Comparison of ENCODE assay signal across 8 cellular contexts in the genomic region with DNA sequence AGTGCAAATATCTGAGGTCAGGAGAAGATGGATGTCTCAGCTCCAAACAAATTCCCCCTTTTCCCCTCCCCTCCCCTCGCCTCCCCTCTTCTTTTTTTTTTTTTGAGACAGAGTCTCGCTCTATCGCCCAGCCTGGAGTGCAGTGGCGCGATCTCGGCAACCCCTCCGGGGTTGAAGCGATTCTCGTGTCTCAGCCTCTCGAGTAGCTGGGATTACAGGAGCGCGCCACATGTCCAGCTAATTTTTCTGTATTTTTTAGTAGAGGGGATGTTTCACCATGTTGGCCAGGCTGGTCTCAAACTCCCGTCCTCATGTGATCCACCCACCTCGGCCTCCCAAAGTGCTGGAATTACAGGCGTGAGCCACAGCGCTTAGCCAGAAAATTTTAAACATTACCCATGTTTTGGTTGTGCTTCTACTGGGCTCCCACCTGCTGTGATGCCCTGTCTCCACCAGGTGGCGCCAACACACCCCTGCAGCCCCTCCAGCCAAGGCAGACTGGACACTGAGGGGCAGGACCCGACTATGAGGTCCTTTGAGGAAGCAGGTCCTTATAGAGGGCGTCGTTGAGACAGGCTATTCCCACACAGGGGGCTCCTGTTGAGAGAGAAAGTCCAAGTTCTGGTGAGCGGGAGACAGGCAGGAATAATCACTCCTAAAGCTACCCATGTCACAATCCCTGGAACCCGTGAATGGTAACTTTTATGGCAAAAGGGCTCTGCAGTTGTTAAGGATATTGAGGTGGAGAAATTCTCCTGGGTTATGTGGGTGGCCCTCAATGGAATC. TPM values are rescaled to one million over a fixed set of nuclear protein-coding genes. Genes with fewer than 3 reads are reported as not detected.
DNase-seq lines count a peak whose midpoint lies in the region; ATAC-seq and TF ChIP-seq lines count a peak whose summit lies in the region.

No MANE protein-coding gene starts in this region.

- no peaks in the 10 kb centered on the region for H3K36me3 Mint-ChIP-seq in CD4-positive, alpha-beta T cell (ENCODE audit: low read depth)
- no peaks in the 10 kb centered on the region for H3K36me3 Mint-ChIP-seq in activated CD4-positive, alpha-beta memory T cell treated with anti-CD3 and anti-CD28 coated beads for 36 hours

- peak; percentile 93 for ATAC-seq in CD4-positive, alpha-beta T cell (ENCODE audit: poor library complexity)
- ATAC-seq in HCT116 (peak; percentile 98), lower lobe of right lung (peak; percentile 94 to 95), HG02884 (IDR thresholded peaks at IDR 0.05; ENCODE audit: unreplicated experiment) (no peak)

- peak; percentile 45 to 76 (median 60) for DNase-seq in CD4-positive, alpha-beta T cell
- DNase-seq in HCT116 (ENCODE audit: low read depth, low spot score) (peak; percentile 56), NCI-H748 (lab: John Stamatoyannopoulos, UW; ENCODE audit: unreplicated experiment) (peak; percentile 82), lower lobe of right lung (peak; percentile 81)
- DNase-seq in activated CD4-positive, alpha-beta memory T cell treated with anti-CD3 and anti-CD28 coated beads for 36 hours = peak; percentile 84
- DNase-seq in stimulated activated CD8-positive, alpha-beta memory T cell treated with anti-CD3 and anti-CD28 coated beads, Interleukin-15, amount 100 ng/mL, for 24 hours (ENCODE audit: low read depth) = peak; percentile 57

- H2AFZ ChIP-seq in HCT116 (ENCODE audit: low read depth, low read length, poor library complexity, severe bottlenecking) = peak overlapping the region; percentile 74

- no peak overlapping the region for H3K27ac ChIP-seq in CD4-positive, alpha-beta T cell (ENCODE audit: low read depth, low read length)
- no peak overlapping the region for H3K27ac ChIP-seq in HCT116 (ENCODE audit: low read depth, low read length)
- no peak overlapping the region for H3K27ac ChIP-seq in ectodermal cell (ENCODE audit: insufficient read depth, low read depth, low read length, poor library complexity, severe bottlenecking)
- no peak overlapping the region for H3K27ac ChIP-seq in lower lobe of right lung

- peaks cover 4% of the 10 kb centered on the region for H3K27me3 ChIP-seq in CD4-positive, alpha-beta T cell (ENCODE audit: control insufficient read depth, insufficient read depth, low read length)
- H3K27me3 ChIP-seq in HCT116 (ENCODE audit: insufficient read depth, low read length) (no peaks in the 10 kb centered on the region), ectodermal cell (ENCODE audit: control insufficient read depth, insufficient read depth, low read length, poor library complexity, severe bottlenecking) (peaks cover 31% of the 10 kb centered on the region), lower lobe of right lung (ENCODE audit: low read depth) (no peaks in the 10 kb centered on the region)

- CTCF ChIA-PET in CD4-positive, alpha-beta T cell (lab: Charles Lee) = interaction anchor here (0.6 to 3.7 kb wide), 22 partner anchors 8 to 1886 kb away, joined by 3 to 39 read pairs (median 3); a partner anchor contains a TSS
- CTCF ChIA-PET in HCT116 (lab: Charles Lee) = interaction anchor here (0.6 to 4.7 kb wide), 15 partner anchors 10 to 326 kb away, joined by 3 to 63 read pairs (median 5); a partner anchor contains a TSS
- CTCF ChIA-PET in activated CD4-positive, alpha-beta memory T cell treated with anti-CD3 and anti-CD28 coated beads for 36 hours (lab: Charles Lee) = interaction anchor here (0.6 to 8.4 kb wide), 41 partner anchors 9 to 1101 kb away, joined by 3 to 281 read pairs (median 5); a partner anchor contains a TSS

- no peaks in the 10 kb centered on the region for H3K36me3 ChIP-seq in HCT116 (ENCODE audit: control insufficient read depth in 1 of 2, insufficient read depth in 2 of 2, low read length in 2 of 2)
- H3K36me3 ChIP-seq in ectodermal cell (ENCODE audit: control insufficient read depth, insufficient read depth, low read length) = no peaks in the 10 kb centered on the region
- no peaks in the 10 kb centered on the region for H3K36me3 ChIP-seq in lower lobe of right lung

- H3K9me3 ChIP-seq in CD4-positive, alpha-beta T cell (ENCODE audit: control insufficient read depth, low read length) = no peaks in the 10 kb centered on the region
- no peaks in the 10 kb centered on the region for H3K9me3 ChIP-seq in HCT116 (ENCODE audit: control insufficient read depth in 1 of 2, insufficient read depth in 1 of 2, low read depth in 1 of 2, low read length in 2 of 2)
- H3K9me3 ChIP-seq in ectodermal cell (ENCODE audit: control insufficient read depth, low read length) = no peaks in the 10 kb centered on the region
- no peaks in the 10 kb centered on the region for H3K9me3 ChIP-seq in lower lobe of right lung

- peak overlapping the region; percentile 78 for H3K4me2 ChIP-seq in HCT116 (ENCODE audit: low read length)

- WGBS in ectodermal cell, 2 experiments = 13 to 15% methylated on average over 21 to 22 of the region's 22 CpGs

- H3K79me2 ChIP-seq in HCT116 (ENCODE audit: insufficient read depth, low read length) = no peaks in the 10 kb centered on the region

- no peaks in the 10 kb centered on the region for H4K20me1 ChIP-seq in HCT116 (ENCODE audit: insufficient read depth)

- RAD21 ChIA-PET in HCT116 (lab: Charles Lee; ENCODE audit: low non-redundant PET in 1 of 2, low total read pairs in 2 of 2, uncharacterized antibody in 2 of 2, unreplicated experiment in 2 of 2) = interaction anchor here (0.6 to 1.8 kb wide), 6 partner anchors 10 to 323 kb away, joined by 3 to 8 read pairs (median 4); a partner anchor contains a TSS

- H3K4me3 ChIP-seq in HCT116 (replicated peaks in 1 of 2; ENCODE audit: low read depth in 1 of 2, low read length in 2 of 2) (peak overlapping the region; percentile 12 to 50), ectodermal cell (ENCODE audit: insufficient read depth, low read depth, low read length) (peak overlapping the region; percentile 16), lower lobe of right lung (peak overlapping the region; percentile 37)

- peaks cover 23% of the 10 kb centered on the region for H3K27me3 Mint-ChIP-seq in CD4-positive, alpha-beta T cell
- peaks cover 9% of the 10 kb centered on the region for H3K27me3 Mint-ChIP-seq in activated CD4-positive, alpha-beta memory T cell treated with anti-CD3 and anti-CD28 coated beads for 36 hours

- H3K4me1 ChIP-seq in HCT116 (ENCODE audit: control insufficient read depth in 1 of 2, insufficient read depth in 2 of 2, low read length in 2 of 2) = peaks cover 0 to 10% of the 10 kb centered on the region in 2 experiments; a peak in 2 of 4 replicates
- no peaks in the 10 kb centered on the region for H3K4me1 ChIP-seq in ectodermal cell (ENCODE audit: control insufficient read depth, insufficient read depth, low read length)
- H3K4me1 ChIP-seq in lower lobe of right lung = peaks cover 23% of the 10 kb centered on the region

- H3K4me1 Mint-ChIP-seq in CD4-positive, alpha-beta T cell (ENCODE audit: low read depth) = no peaks in the 10 kb centered on the region
- H3K4me1 Mint-ChIP-seq in activated CD4-positive, alpha-beta memory T cell treated with anti-CD3 and anti-CD28 coated beads for 36 hours (ENCODE audit: low read depth) = peaks cover 7% of the 10 kb centered on the region

- H3K9ac ChIP-seq in HCT116 (ENCODE audit: low read length) = peak overlapping the region; percentile 46; the same call in 1 of the 2 replicates

- H3K9me2 ChIP-seq in HCT116 (ENCODE audit: insufficient read depth) = no peaks in the 10 kb centered on the region

- BruUV-seq in HCT116 (replicated peaks; lab: Mats Ljungman, UMichigan) = no TSS peak

- H3K9me3 Mint-ChIP-seq in CD4-positive, alpha-beta T cell = no peaks in the 10 kb centered on the region
- H3K9me3 Mint-ChIP-seq in activated CD4-positive, alpha-beta memory T cell treated with anti-CD3 and anti-CD28 coated beads for 36 hours = no peaks in the 10 kb centered on the region

- TF ChIP-seq POLR2A in HCT116 (IDR thresholded peaks at IDR 0.05; ENCODE audit: borderline replicate concordance, extremely low read depth, insufficient read depth, insufficient read length) = no peak

- TF ChIP-seq CTCF in CD4-positive, alpha-beta T cell (IDR thresholded peaks at IDR 0.05) = peak; percentile 98
- peak; percentile 96 to 99 (median 97) for TF ChIP-seq CTCF in HCT116 (IDR thresholded peaks at IDR 0.05 in 2 of 3, conservative IDR thresholded peaks at IDR 0.05 in 1 of 3; ENCODE audit: borderline replicate concordance in 1 of 3, insufficient read depth in 1 of 3, low read depth in 2 of 3, low read length in 2 of 3)
- peak; percentile 99 for TF ChIP-seq CTCF in lower lobe of right lung (IDR thresholded peaks at IDR 0.05)

- H3K4me3 Mint-ChIP-seq in CD4-positive, alpha-beta T cell = peak overlapping the region; percentile 73
- peak overlapping the region; percentile 62 for H3K4me3 Mint-ChIP-seq in activated CD4-positive, alpha-beta memory T cell treated with anti-CD3 and anti-CD28 coated beads for 36 hours

- POLR2A ChIA-PET in CD4-positive, alpha-beta T cell (lab: Charles Lee) = interaction anchor here (0.6 to 2.2 kb wide), 8 partner anchors 9 to 1231 kb away, joined by 3 to 16 read pairs (median 4); a partner anchor contains a TSS
- POLR2A ChIA-PET in HCT116 (lab: Charles Lee) = interaction anchor here (2.7 kb wide), 1 partner anchor 10 kb away, joined by 12 read pairs; a partner anchor contains a TSS
- POLR2A ChIA-PET in activated CD4-positive, alpha-beta memory T cell treated with anti-CD3 and anti-CD28 coated beads for 36 hours (lab: Charles Lee) = interaction anchor here (1.2 kb wide), 1 partner anchor 8 kb away, joined by 4 read pairs; no protein-coding TSS in a partner anchor

- intact Hi-C loops in CD4-positive, alpha-beta T cell (cut with DNase I, micrococcal nuclease) = loop anchor here (1.0 to 2.0 kb wide), 5 partner anchors 114 to 148 kb away; no protein-coding TSS in a partner anchor
- intact Hi-C loops in HCT116 (cut with micrococcal nuclease) (loop anchor here (1.0 kb wide), 3 partner anchors 114 to 146 kb away; no protein-coding TSS in a partner anchor), lower lobe of right lung (cut with DNase I) (no loop called here)
- intact Hi-C loops in activated CD4-positive, alpha-beta memory T cell treated with anti-CD3 and anti-CD28 coated beads for 36 hours (cut with micrococcal nuclease) = loop anchor here (1.0 kb wide), 3 partner anchors 88 to 148 kb away; no protein-coding TSS in a partner anchor

- H3K27ac Mint-ChIP-seq in CD4-positive, alpha-beta T cell = no peak overlapping the region
- no peak overlapping the region for H3K27ac Mint-ChIP-seq in activated CD4-positive, alpha-beta memory T cell treated with anti-CD3 and anti-CD28 coated beads for 36 hours

- TF ChIP-seq RAD21 in HCT116 (IDR thresholded peaks at IDR 0.05; ENCODE audit: low read depth) = peak; percentile 92

RNA-seq across cellular contexts. Expression of a gene that starts 6.3 kb away (rescaled TPM):
- not detected for total RNA-seq in CD4-positive, alpha-beta T cell
- total RNA-seq in HCT116 (2021; ENCODE audit: unreplicated experiment) (not detected), lower lobe of right lung (not detected)
- polyA plus RNA-seq in HCT116 (2012) = 0.23 and 0.27 TPM in 2 replicates
- not detected for total RNA-seq in activated CD4-positive, alpha-beta memory T cell treated with anti-CD3 and anti-CD28 coated beads for 36 hours
- polyA plus RNA-seq in ectodermal cell (2013, experiment 1 of 4) = not detected
- polyA plus RNA-seq in ectodermal cell (2013, experiment 2 of 4) = not detected
- not detected for polyA plus RNA-seq in ectodermal cell (2013, experiment 3 of 4)
- polyA plus RNA-seq in ectodermal cell (2013, experiment 4 of 4) = not detected

RNA-seq across cellular contexts. Expression of a gene that starts 9.6 kb away (rescaled TPM):
- 10 to 100 TPM; 21.6 to 25.7 TPM for total RNA-seq in CD4-positive, alpha-beta T cell
- 65.6 TPM for total RNA-seq in HCT116 (2021; ENCODE audit: unreplicated experiment)
- 62.4 and 64.0 TPM in 2 replicates for polyA plus RNA-seq in HCT116 (2012)
- 10 to 100 TPM; 47.5 to 47.8 TPM for total RNA-seq in activated CD4-positive, alpha-beta memory T cell treated with anti-CD3 and anti-CD28 coated beads for 36 hours
- polyA plus RNA-seq in ectodermal cell (2013, experiment 1 of 4) = 103 TPM
- polyA plus RNA-seq in ectodermal cell (2013, experiment 2 of 4) = 106 TPM
- polyA plus RNA-seq in ectodermal cell (2013, experiment 3 of 4) = 84.9 TPM
- polyA plus RNA-seq in ectodermal cell (2013, experiment 4 of 4) = 94.8 TPM
- 57.7 TPM for total RNA-seq in lower lobe of right lung

RNA-seq across cellular contexts. Expression of a gene that starts 22.1 kb away (rescaled TPM):
- total RNA-seq in CD4-positive, alpha-beta T cell = 1 to 10 TPM in 1 of 2 experiments, under 1 TPM in 1; 0.58 to 1.2 TPM
- total RNA-seq in HCT116 (2021; ENCODE audit: unreplicated experiment) (not detected), lower lobe of right lung (22.5 TPM)
- 0.31 and 0.68 TPM in 2 replicates for polyA plus RNA-seq in HCT116 (2012)
- total RNA-seq in activated CD4-positive, alpha-beta memory T cell treated with anti-CD3 and anti-CD28 coated beads for 36 hours = under 1 TPM; 0.55 to 0.68 TPM
- 1.9 TPM for polyA plus RNA-seq in ectodermal cell (2013, experiment 1 of 4)
- 4.9 TPM for polyA plus RNA-seq in ectodermal cell (2013, experiment 2 of 4)
- 2.5 TPM for polyA plus RNA-seq in ectodermal cell (2013, experiment 3 of 4)
- polyA plus RNA-seq in ectodermal cell (2013, experiment 4 of 4) = 2.1 TPM

RNA-seq across cellular contexts. Expression of a gene that starts 51.7 kb away (rescaled TPM):
- total RNA-seq in CD4-positive, alpha-beta T cell = 10 to 100 TPM; 12.2 to 13.1 TPM
- total RNA-seq in HCT116 (2021; ENCODE audit: unreplicated experiment) (17.7 TPM), lower lobe of right lung (13.4 TPM)
- 81.2 and 91.1 TPM in 2 replicates for polyA plus RNA-seq in HCT116 (2012)
- total RNA-seq in activated CD4-positive, alpha-beta memory T cell treated with anti-CD3 and anti-CD28 coated beads for 36 hours = 10 to 100 TPM; 17.4 to 23.2 TPM
- 34.7 TPM for polyA plus RNA-seq in ectodermal cell (2013, experiment 1 of 4)
- 48.7 TPM for polyA plus RNA-seq in ectodermal cell (2013, experiment 2 of 4)
- 42.9 TPM for polyA plus RNA-seq in ectodermal cell (2013, experiment 3 of 4)
- polyA plus RNA-seq in ectodermal cell (2013, experiment 4 of 4) = 49.2 TPM

RNA-seq across cellular contexts. Expression of a gene that starts 52.1 kb away (rescaled TPM):
- 1 to 10 TPM; 6.5 to 7.5 TPM for total RNA-seq in CD4-positive, alpha-beta T cell
- total RNA-seq in HCT116 (2021; ENCODE audit: unreplicated experiment) = 57.5 TPM
- 77.4 and 78.2 TPM in 2 replicates for polyA plus RNA-seq in HCT116 (2012)
- total RNA-seq in activated CD4-positive, alpha-beta memory T cell treated with anti-CD3 and anti-CD28 coated beads for 36 hours = 10 to 100 TPM; 43.0 to 45.5 TPM
- 26.3 TPM for polyA plus RNA-seq in ectodermal cell (2013, experiment 1 of 4)
- polyA plus RNA-seq in ectodermal cell (2013, experiment 2 of 4) = 21.0 TPM
- 21.3 TPM for polyA plus RNA-seq in ectodermal cell (2013, experiment 3 of 4)
- 22.0 TPM for polyA plus RNA-seq in ectodermal cell (2013, experiment 4 of 4)
- total RNA-seq in lower lobe of right lung = 13.2 TPM

Comparison
In these comparisons a context has a peak if more than half of its experiments do, and no peak if none do; other contexts are left out.
1. RNA of a gene that starts 22.1 kb away (total RNA-seq): 22.5 TPM in lower lobe of right lung (single experiment); 0.58 to 1.2 TPM in CD4-positive, alpha-beta T cell, 0.55 to 0.68 TPM in activated CD4-positive, alpha-beta memory T cell treated with anti-CD3 and anti-CD28 coated beads for 36 hours and not detected in HCT116 (single experiment); every median in the first group is over 10 times any median in the second.
2. Peak in every context shown above with its lines, with median percentiles within 50 percentile points of each other: DNase-seq, CTCF ChIP-seq and H3K4me3 ChIP-seq.